ENCODE assay signal across 1 cellular context in the genomic region with DNA sequence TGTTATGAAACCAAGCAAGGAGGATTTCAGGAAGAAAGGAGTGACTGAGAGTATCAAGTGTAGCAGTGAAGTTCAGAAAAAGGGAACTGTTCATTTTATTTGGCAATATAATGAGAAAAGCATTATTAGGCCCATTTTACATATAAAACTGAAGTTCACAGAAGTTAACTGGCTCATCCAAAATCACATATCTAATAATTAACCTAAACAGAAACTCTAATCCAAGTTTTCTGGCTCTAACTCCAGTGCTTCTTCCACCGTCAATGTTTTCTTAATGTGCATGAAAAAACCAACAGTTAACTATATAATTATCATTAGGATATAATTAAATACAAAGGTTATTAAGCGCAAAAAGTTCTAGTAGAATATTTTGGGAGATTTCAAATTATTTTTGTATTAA.
TF ChIP-seq lines count a peak whose summit lies in the region.

No MANE protein-coding gene starts in this region.

TF ChIP-seq in HepG2, 621 proteins besides CTCF, POLR2A, EP300 and RAD21 (continued from another document):
- TF ChIP-seq TIGD3 (CRISPR knock-in tag; IDR thresholded peaks at IDR 0.05; ENCODE audit: borderline replicate concordance) (no peak), HOXA7 (CRISPR knock-in tag; IDR thresholded peaks at IDR 0.05) (no peak), SOX5 (CRISPR knock-in tag; IDR thresholded peaks at IDR 0.05; ENCODE audit: borderline replicate concordance) (no peak), HDAC6 (IDR thresholded peaks at IDR 0.05; ENCODE audit: low read depth, low read length) (no peak), ZNF501 (CRISPR knock-in tag; IDR thresholded peaks at IDR 0.05) (no peak), ELK4 (CRISPR knock-in tag; IDR thresholded peaks at IDR 0.05; ENCODE audit: borderline replicate concordance) (no peak), GLMP (CRISPR knock-in tag; IDR thresholded peaks at IDR 0.05; ENCODE audit: borderline replicate concordance) (no peak), MIXL1 (CRISPR knock-in tag; IDR thresholded peaks at IDR 0.05) (no peak), TCF12 (IDR thresholded peaks at IDR 0.05) (no peak), TCF12 (CRISPR knock-in tag; IDR thresholded peaks at IDR 0.05) (no peak), BATF2 (CRISPR knock-in tag; IDR thresholded peaks at IDR 0.05) (no peak)
